ENCODE assay signal across 24 cellular contexts in the genomic region with DNA sequence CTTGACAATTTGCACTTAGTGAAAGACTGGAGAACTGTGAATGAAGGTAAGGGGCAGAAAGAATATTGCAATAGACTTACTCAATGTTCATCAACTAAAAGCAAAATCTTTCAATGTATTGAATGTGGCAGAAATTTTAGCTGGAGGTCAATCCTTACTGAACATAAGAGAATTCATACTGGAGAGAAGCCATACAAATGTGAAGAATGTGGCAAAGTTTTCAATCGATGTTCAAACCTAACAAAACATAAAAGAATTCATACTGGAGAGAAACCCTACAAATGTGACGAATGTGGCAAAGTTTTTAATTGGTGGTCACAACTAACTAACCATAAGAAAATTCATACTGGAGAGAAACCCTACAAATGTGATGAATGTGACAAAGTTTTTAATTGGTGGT.
DNase-seq lines count a peak whose midpoint lies in the region; ATAC-seq and TF ChIP-seq lines count a peak whose summit lies in the region.
"Had no signal": no experiment of that assay in that cellular context is flagged by ENCODE, and none has a peak within 500 bp of the region (broad histone marks: within the 10 kb centered on the region; RNA-seq: fewer than 3 reads in every experiment).

No MANE protein-coding gene starts in this region.

- no peak for ATAC-seq in IMR-90 (ENCODE audit: low read depth)
- ATAC-seq in thoracic aorta (ENCODE audit: insufficient number of reproducible peaks, low FRiP score, low read depth), result no peak
- ATAC-seq in GM21737 (IDR thresholded peaks at IDR 0.05; ENCODE audit: unreplicated experiment), result no peak
- no peak for ATAC-seq in SK-N-SH treated with all-trans-retinoic acid at 6 μM for 48 hours
- ATAC-seq: CD8-positive, alpha-beta T cell; lower lobe of right lung; pancreas; upper lobe of right lung had no signal

- no peak overlapping the region for H2BK5ac ChIP-seq in IMR-90 (ENCODE audit: low read depth, low read length, poor library complexity, severe bottlenecking)

- dilution Hi-C loops in IMR-90 (cut with HindIII; ENCODE audit: low sequenced_read_pairs, unreplicated experiment), result no loop called here

- no peaks in the 10 kb centered on the region for H3K79me1 ChIP-seq in IMR-90 (ENCODE audit: low read depth in 1 of 2, low read length in 2 of 2)

- H4K91ac ChIP-seq in IMR-90 (ENCODE audit: insufficient read depth, low read depth, low read length), result no peak overlapping the region

- H3K27me3 ChIP-seq in IMR-90 (ENCODE audit: control insufficient read depth, insufficient read depth, low read length) (no peaks in the 10 kb centered on the region), thoracic aorta (replicated peaks; ENCODE audit: insufficient read depth) (no peaks in the 10 kb centered on the region)
- H3K27me3 ChIP-seq: cardiac muscle cell, pancreas, right atrium auricular region, SJCRH30, spleen, upper lobe of right lung had no signal

- no peak for TF ChIP-seq RAD21 in IMR-90 (IDR thresholded peaks at IDR 0.05; ENCODE audit: low read length)

- H4K20me1 ChIP-seq in IMR-90 (ENCODE audit: insufficient read depth, low read length), result no peaks in the 10 kb centered on the region

- WGBS in IMR-90 (ENCODE audit: extremely low coverage in 2 of 2, insufficient read length in 1 of 2), 2 experiments, result no CpG with 5 or more reads among the region's 2 CpGs

- H2BK15ac ChIP-seq in IMR-90 (ENCODE audit: low read depth, low read length), result no peak overlapping the region

- H3K9me3 ChIP-seq in IMR-90 (ENCODE audit: control insufficient read depth, insufficient read depth, low read length) (peaks cover 47% of the 10 kb centered on the region), thoracic aorta (peaks cover 99% of the 10 kb centered on the region)

- CTCF ChIA-PET in IMR-90 (lab: Yijun Ruan, JAX), result no interaction called here

- in situ Hi-C loops in IMR-90 (cut with MboI; ENCODE audit: low sequenced_read_pairs), result no loop called here

- H3K18ac ChIP-seq in IMR-90 (ENCODE audit: low read depth, low read length), result no peak overlapping the region

- no peak overlapping the region for H4K8ac ChIP-seq in IMR-90 (ENCODE audit: low read depth in 2 of 2, low read length in 2 of 2)

- no peak for TF ChIP-seq CTCF in IMR-90 (conservative IDR thresholded peaks at IDR 0.05; ENCODE audit: low read depth, low read length)
- TF ChIP-seq CTCF in fibroblast of villous mesenchyme (IDR thresholded peaks at IDR 0.05; ENCODE audit: insufficient read depth, low read depth, low read length), result no peak
- TF ChIP-seq CTCF in thoracic aorta (IDR thresholded peaks at IDR 0.05), result no peak

- H3K4ac ChIP-seq in IMR-90 (ENCODE audit: low read depth, low read length), result no peak overlapping the region

- H3K27ac ChIP-seq in IMR-90 (ENCODE audit: insufficient read depth, low read length), result no peak overlapping the region
- H3K27ac ChIP-seq in thoracic aorta, result no peak overlapping the region
- H3K27ac ChIP-seq: cardiac muscle cell, KMS-11, lower lobe of right lung, pancreas, right atrium auricular region, SJCRH30, spleen, upper lobe of right lung had no signal

- BruUV-seq in IMR-90 (replicated peaks; lab: Mats Ljungman, UMichigan), result TSS peak; percentile 44

- H3K9ac ChIP-seq in IMR-90 (ENCODE audit: low read depth, low read length), result no peak overlapping the region
- H3K9ac ChIP-seq: KMS-11 had no signal

- no peak overlapping the region for H3K23ac ChIP-seq in IMR-90 (ENCODE audit: low read depth, low read length)

- H3K4me2 ChIP-seq in IMR-90 (ENCODE audit: low read depth, low read length), result no peak overlapping the region
- H3K4me2 ChIP-seq: KMS-11 had no signal

- no peak overlapping the region for H2BK120ac ChIP-seq in IMR-90 (ENCODE audit: low read depth, low read length)

- H3K4me3 ChIP-seq in IMR-90 (ENCODE audit: insufficient read depth, low read depth, low read length) (no peak overlapping the region), fibroblast of villous mesenchyme (ENCODE audit: low read depth, low read length) (no peak overlapping the region), thoracic aorta (peak overlapping the region; percentile 20)
- H3K4me3 ChIP-seq: cardiac muscle cell, lower lobe of right lung, pancreas, right atrium auricular region, SJCRH30, spleen, upper lobe of right lung had no signal

- H3K9me1 ChIP-seq in IMR-90 (ENCODE audit: insufficient read depth, low read length), result no peaks in the 10 kb centered on the region

- TF ChIP-seq POLR2A in IMR-90 (IDR thresholded peaks at IDR 0.05; ENCODE audit: low read depth, low read length), result no peak

- H3K36me3 ChIP-seq in IMR-90 (ENCODE audit: control insufficient read depth, insufficient read depth, low read length) (peaks cover 8% of the 10 kb centered on the region), thoracic aorta (peaks cover 32% of the 10 kb centered on the region)

- intact Hi-C loops in IMR-90 (cut with micrococcal nuclease), result no loop called here

- H3K56ac ChIP-seq in IMR-90 (ENCODE audit: extremely low read depth, insufficient read depth, low read length), result no peak overlapping the region

- H2AFZ ChIP-seq in IMR-90 (replicated peaks; ENCODE audit: low read length, poor library complexity), result no peak overlapping the region

- H2AK5ac ChIP-seq in IMR-90 (ENCODE audit: low read depth, low read length), result no peak overlapping the region

- H4K5ac ChIP-seq in IMR-90 (ENCODE audit: low read depth, low read length), result no peak overlapping the region

- no peak overlapping the region for H3K14ac ChIP-seq in IMR-90 (replicated peaks; ENCODE audit: low read depth, low read length)

- no peak overlapping the region for H2AK9ac ChIP-seq in IMR-90 (replicated peaks; ENCODE audit: low read depth, low read length, poor library complexity)

- no peak overlapping the region for H2BK20ac ChIP-seq in IMR-90 (ENCODE audit: low read depth, low read length)

- POLR2A ChIA-PET in IMR-90 (lab: Charles Lee; ENCODE audit: unreplicated experiment), result no interaction called here

- DNase-seq in IMR-90 (no peak), amniotic epithelial cell (ENCODE audit: low read depth) (peak; percentile 3), fibroblast of villous mesenchyme (ENCODE audit: low read depth) (peak; percentile 7), thoracic aorta (ENCODE audit: low spot score) (no peak), T1000 (lab: John Stamatoyannopoulos, UW) (no peak)
- DNase-seq: activated CD4-positive, alpha-beta T cell treated with anti-CD3 and anti-CD28 coated beads, Interleukin-2, amount 50 U/mL, for 48 hours; activated CD8-positive, alpha-beta memory T cell treated with anti-CD3 and anti-CD28 coated beads, Interleukin-2, amount 50 U/mL, for 4 hours; activated naive CD4-positive, alpha-beta T cell treated with anti-CD3 and anti-CD28 coated beads, Interleukin-2, amount 10 ng/mL, durations not matched to agents 7 days and 5 days; anterior cingulate cortex; CD8-positive, alpha-beta T cell; cortex of kidney; lower lobe of right lung; NCI-H1436 treated with DMSO at 0.1 percent for 48 hours; NCI-H345; NCI-H748 treated with DMSO at 0.1 percent for 48 hours; pancreas; spleen; upper lobe of right lung had no signal

- no peaks in the 10 kb centered on the region for H3K4me1 ChIP-seq in IMR-90 (ENCODE audit: control insufficient read depth, insufficient read depth, low read length)
- no peaks in the 10 kb centered on the region for H3K4me1 ChIP-seq in thoracic aorta (ENCODE audit: control insufficient read depth in 1 of 2, low read depth in 2 of 2)
- H3K4me1 ChIP-seq: lower lobe of right lung, pancreas, right atrium auricular region, SJCRH30, spleen, upper lobe of right lung had no signal

TF ChIP-seq in IMR-90, 13 proteins besides CTCF, POLR2A, EP300 and RAD21 (continues in another document):
- no peak for TF ChIP-seq MAFK (IDR thresholded peaks at IDR 0.05; ENCODE audit: low read depth, low read length)
- TF ChIP-seq BHLHE40 (IDR thresholded peaks at IDR 0.05; ENCODE audit: low read depth, low read length), result no peak
- TF ChIP-seq MAZ (IDR thresholded peaks at IDR 0.05; ENCODE audit: borderline replicate concordance, low read depth, low read length), result no peak
- TF ChIP-seq SMC3 (IDR thresholded peaks at IDR 0.05; ENCODE audit: low read depth, low read length), result no peak
- no peak for TF ChIP-seq NFE2L2 (IDR thresholded peaks at IDR 0.05; ENCODE audit: low read depth, low read length)
- TF ChIP-seq FOS (IDR thresholded peaks at IDR 0.05; ENCODE audit: low read depth, low read length), result no peak
- TF ChIP-seq, protein P1, sequence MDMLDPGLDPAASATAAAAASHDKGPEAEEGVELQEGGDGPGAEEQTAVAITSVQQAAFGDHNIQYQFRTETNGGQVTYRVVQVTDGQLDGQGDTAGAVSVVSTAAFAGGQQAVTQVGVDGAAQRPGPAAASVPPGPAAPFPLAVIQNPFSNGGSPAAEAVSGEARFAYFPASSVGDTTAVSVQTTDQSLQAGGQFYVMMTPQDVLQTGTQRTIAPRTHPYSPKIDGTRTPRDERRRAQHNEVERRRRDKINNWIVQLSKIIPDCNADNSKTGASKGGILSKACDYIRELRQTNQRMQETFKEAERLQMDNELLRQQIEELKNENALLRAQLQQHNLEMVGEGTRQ (IDR thresholded peaks at IDR 0.05; ENCODE audit: low read depth, low read length), result no peak
- TF ChIP-seq CEBPB (IDR thresholded peaks at IDR 0.05; ENCODE audit: low read depth, low read length), result no peak
- no peak for TF ChIP-seq RCOR1 (IDR thresholded peaks at IDR 0.05; ENCODE audit: insufficient replicate concordance, low read length)

TF ChIP-seq in SK-N-SH treated with all-trans-retinoic acid at 6 μM for 48 hours, 23 proteins besides CTCF, POLR2A, EP300 and RAD21 (continues in another document):
- TF ChIP-seq ISL1 (CRISPR knock-in tag; IDR thresholded peaks at IDR 0.05), result no peak
- no peak for TF ChIP-seq TOX (CRISPR knock-in tag; IDR thresholded peaks at IDR 0.05; ENCODE audit: borderline replicate concordance)
- TF ChIP-seq, protein P2, sequence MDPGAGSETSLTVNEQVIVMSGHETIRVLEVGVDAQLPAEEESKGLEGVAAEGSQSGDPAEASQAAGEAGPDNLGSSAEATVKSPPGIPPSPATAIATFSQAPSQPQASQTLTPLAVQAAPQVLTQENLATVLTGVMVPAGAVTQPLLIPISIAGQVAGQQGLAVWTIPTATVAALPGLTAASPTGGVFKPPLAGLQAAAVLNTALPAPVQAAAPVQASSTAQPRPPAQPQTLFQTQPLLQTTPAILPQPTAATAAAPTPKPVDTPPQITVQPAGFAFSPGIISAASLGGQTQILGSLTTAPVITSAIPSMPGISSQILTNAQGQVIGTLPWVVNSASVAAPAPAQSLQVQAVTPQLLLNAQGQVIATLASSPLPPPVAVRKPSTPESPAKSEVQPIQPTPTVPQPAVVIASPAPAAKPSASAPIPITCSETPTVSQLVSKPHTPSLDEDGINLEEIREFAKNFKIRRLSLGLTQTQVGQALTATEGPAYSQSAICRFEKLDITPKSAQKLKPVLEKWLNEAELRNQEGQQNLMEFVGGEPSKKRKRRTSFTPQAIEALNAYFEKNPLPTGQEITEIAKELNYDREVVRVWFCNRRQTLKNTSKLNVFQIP (CRISPR knock-in tag; IDR thresholded peaks at IDR 0.05; ENCODE audit: borderline replicate concordance, low read depth), result no peak

Comparison
In these comparisons a context has a peak if more than half of its experiments do, and no peak if none do; other contexts are left out.
1. DNase-seq: peak in amniotic epithelial cell (single experiment) and fibroblast of villous mesenchyme (single experiment); none in IMR-90 (single experiment), thoracic aorta (single experiment) and T1000 (single experiment).